ENCODE assay signal across 23 cellular contexts in the genomic region with DNA sequence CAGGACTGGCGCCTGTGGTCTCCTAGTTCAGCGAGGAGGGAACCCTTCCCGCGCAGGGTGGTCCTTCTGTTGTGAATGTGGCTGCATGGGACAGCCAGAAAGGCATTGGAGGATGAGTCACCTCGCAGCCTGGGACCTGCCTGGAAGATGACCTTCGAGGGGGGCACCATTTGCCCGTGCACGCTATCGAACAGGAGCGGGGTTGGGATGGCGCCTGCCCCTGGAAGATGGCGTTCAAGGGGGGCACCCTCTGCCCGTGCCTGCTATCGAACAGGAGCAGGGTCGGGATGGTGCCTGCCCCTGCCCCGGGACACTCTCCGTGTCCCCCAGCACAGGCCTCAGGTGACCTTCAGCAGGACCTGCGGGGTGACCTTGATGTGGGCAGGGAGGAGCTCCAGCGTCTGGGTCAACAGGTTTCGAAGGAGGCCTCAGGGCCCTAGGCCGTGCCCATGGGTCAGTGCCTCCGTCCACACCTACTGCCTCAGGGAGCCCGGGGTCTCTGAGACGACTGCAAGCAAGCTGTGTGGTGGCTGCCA. TPM values are rescaled to one million over a fixed set of nuclear protein-coding genes. Genes with fewer than 3 reads are reported as not detected.
"Had no signal": no experiment of that assay in that cellular context is flagged by ENCODE, and none has a peak within 500 bp of the region (broad histone marks: within the 10 kb centered on the region; RNA-seq: fewer than 3 reads in every experiment).

No MANE protein-coding gene starts in this region.

- H3K4me3 ChIP-seq: coronary artery, prostate gland, SJCRH30, skin epidermis had no signal

- H3K4me1 ChIP-seq: prostate gland, SJCRH30 had no signal

- H3K4me3 Mint-ChIP-seq: activated CD4-positive, alpha-beta T cell treated with anti-CD3 and anti-CD28 coated beads, Interleukin-2, amount 10 ng/mL, durations not matched to agents 24 days and 14 days; activated naive CD8-positive, alpha-beta T cell treated with anti-CD3 and anti-CD28 coated beads, Interleukin-2, amount 10 ng/mL, durations not matched to agents 7 days and 5 days; brain; nephron; stimulated activated naive CD8-positive, alpha-beta T cell treated with anti-CD3 and anti-CD28 coated beads, Interleukin-15, Interleukin-2, amounts not matched to agents 100 ng/mL and 50 ng/mL, for 24 hours had no signal

- H3K27ac ChIP-seq: coronary artery, prostate gland, SJCRH30, skin epidermis had no signal

- H3K36me3 ChIP-seq: prostate gland, SJCRH30 had no signal

- H3K36me3 Mint-ChIP-seq: activated naive CD8-positive, alpha-beta T cell treated with anti-CD3 and anti-CD28 coated beads, Interleukin-2, amount 10 ng/mL, durations not matched to agents 7 days and 5 days; brain had no signal

- H3K9me3 Mint-ChIP-seq: activated CD4-positive, alpha-beta T cell treated with anti-CD3 and anti-CD28 coated beads, Interleukin-2, amount 10 ng/mL, durations not matched to agents 24 days and 14 days; activated naive CD8-positive, alpha-beta T cell treated with anti-CD3 and anti-CD28 coated beads, Interleukin-2, amount 10 ng/mL, durations not matched to agents 7 days and 5 days; stimulated activated naive CD8-positive, alpha-beta T cell treated with anti-CD3 and anti-CD28 coated beads, Interleukin-15, Interleukin-2, amounts not matched to agents 100 ng/mL and 50 ng/mL, for 24 hours had no signal

- DNase-seq: activated CD4-positive, alpha-beta T cell treated with anti-CD3 and anti-CD28 coated beads, Interleukin-2, amount 10 ng/mL, durations not matched to agents 24 days and 14 days; activated CD8-positive, alpha-beta memory T cell treated with anti-CD3 and anti-CD28 coated beads for 24 hours; activated CD8-positive, alpha-beta memory T cell treated with anti-CD3 and anti-CD28 coated beads, Interleukin-2, amount 50 U/mL, for 48 hours; activated naive CD8-positive, alpha-beta T cell treated with anti-CD3 and anti-CD28 coated beads, Interleukin-2, amount 10 ng/mL, durations not matched to agents 7 days and 5 days; amygdala; central memory CD4-positive, alpha-beta T cell; kidney; nucleus accumbens; SJCRH30; stimulated activated CD4-positive, alpha-beta T cell treated with anti-CD3 and anti-CD28 coated beads, Interleukin-15, amount 100 ng/mL, for 24 hours; stimulated activated CD4-positive, alpha-beta T cell treated with anti-CD3 and anti-CD28 coated beads, Interleukin-2, amount 100 ng/mL, for 48 hours had no signal

- ATAC-seq: right cardiac atrium had no signal

- H3K9me3 ChIP-seq: prostate gland, SJCRH30 had no signal

- H3K27me3 Mint-ChIP-seq: activated CD4-positive, alpha-beta T cell treated with anti-CD3 and anti-CD28 coated beads, Interleukin-2, amount 10 ng/mL, durations not matched to agents 24 days and 14 days; activated naive CD8-positive, alpha-beta T cell treated with anti-CD3 and anti-CD28 coated beads, Interleukin-2, amount 10 ng/mL, durations not matched to agents 7 days and 5 days; stimulated activated naive CD8-positive, alpha-beta T cell treated with anti-CD3 and anti-CD28 coated beads, Interleukin-15, Interleukin-2, amounts not matched to agents 100 ng/mL and 50 ng/mL, for 24 hours had no signal

- H3K4me1 Mint-ChIP-seq: activated CD4-positive, alpha-beta T cell treated with anti-CD3 and anti-CD28 coated beads, Interleukin-2, amount 10 ng/mL, durations not matched to agents 24 days and 14 days; activated naive CD8-positive, alpha-beta T cell treated with anti-CD3 and anti-CD28 coated beads, Interleukin-2, amount 10 ng/mL, durations not matched to agents 7 days and 5 days; nephron had no signal

- H3K27ac Mint-ChIP-seq: activated CD4-positive, alpha-beta T cell treated with anti-CD3 and anti-CD28 coated beads, Interleukin-2, amount 10 ng/mL, durations not matched to agents 24 days and 14 days; activated naive CD8-positive, alpha-beta T cell treated with anti-CD3 and anti-CD28 coated beads, Interleukin-2, amount 10 ng/mL, durations not matched to agents 7 days and 5 days; brain; nephron; stimulated activated naive CD8-positive, alpha-beta T cell treated with anti-CD3 and anti-CD28 coated beads, Interleukin-15, Interleukin-2, amounts not matched to agents 100 ng/mL and 50 ng/mL, for 24 hours had no signal

RNA-seq across cellular contexts. Expression of gene ACTRT2, which starts 1.7 kb away (rescaled TPM):
- total RNA-seq: activated CD4-positive, alpha-beta T cell treated with anti-CD3 and anti-CD28 coated beads, Interleukin-2, amount 10 ng/mL, durations not matched to agents 24 days and 14 days; activated naive CD8-positive, alpha-beta T cell treated with anti-CD3 and anti-CD28 coated beads, Interleukin-2, amount 10 ng/mL, durations not matched to agents 7 days and 5 days; frontal cortex; kidney; liver; right cardiac atrium; SJCRH30; T-helper 1 cell treated with Interleukin-12 subunit alpha and Interleukin-12 subunit beta and Interleukin-4 antibody, amounts not matched to agents 30 ng/mL and 1 ng/mL, for 36 hours; ureter had no signal
- polyA plus RNA-seq: esophagus, liver, right cardiac atrium had no signal

RNA-seq across cellular contexts. Expression of gene PRDM16, which starts 49.4 kb away (rescaled TPM):
- total RNA-seq: activated CD4-positive, alpha-beta T cell treated with anti-CD3 and anti-CD28 coated beads, Interleukin-2, amount 10 ng/mL, durations not matched to agents 24 days and 14 days; activated naive CD8-positive, alpha-beta T cell treated with anti-CD3 and anti-CD28 coated beads, Interleukin-2, amount 10 ng/mL, durations not matched to agents 7 days and 5 days had no signal
